8 cellular contexts compared by ENCODE assay signal in the genomic region with DNA sequence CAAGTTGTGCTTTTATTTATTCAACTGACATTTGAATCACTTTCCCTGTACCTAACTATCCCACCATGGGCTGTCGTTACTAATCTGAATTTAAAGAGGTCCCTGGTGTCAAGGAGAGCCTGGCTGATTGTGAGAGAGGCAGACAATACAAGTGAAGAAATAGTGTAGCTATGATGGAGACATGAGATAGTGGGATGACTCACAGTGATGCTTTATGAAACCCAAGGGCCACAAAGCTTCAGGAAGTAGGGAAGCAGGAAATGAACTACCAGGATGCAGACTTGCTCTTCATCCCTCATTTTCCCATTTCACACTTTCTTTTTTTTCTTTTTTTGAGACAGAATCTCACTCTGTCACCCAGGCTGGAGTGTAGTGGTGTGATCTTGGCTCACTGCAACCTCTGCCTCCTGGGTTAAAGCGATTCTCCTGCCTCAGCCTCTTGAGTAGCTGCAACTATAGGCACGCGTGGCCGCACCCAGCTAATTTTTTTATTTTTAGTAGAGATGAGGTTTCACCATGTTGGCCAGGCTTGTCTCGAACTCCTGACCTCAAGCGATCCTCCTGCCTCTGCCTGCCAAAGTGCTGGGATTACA. TPM values are rescaled to one million over a fixed set of nuclear protein-coding genes. Genes with fewer than 3 reads are reported as not detected.
DNase-seq lines count a peak whose midpoint lies in the region; ATAC-seq and TF ChIP-seq lines count a peak whose summit lies in the region.
"Not testable (repeated sequence)": the region's sequence is repeated elsewhere in the genome, so short reads cannot be mapped to it uniquely, and the experiment has no call there.

No MANE protein-coding gene starts in this region.

- CTCF ChIA-PET in naive thymus-derived CD4-positive, alpha-beta T cell (lab: Charles Lee): not testable (repeated sequence)

- DNase-seq in AG20443 (ENCODE audit: low spot score) (peak; percentile 68), H4 (ENCODE audit: low spot score) (peak; percentile 43), NCI-H460 (ENCODE audit: extremely low read depth, low read depth) (peak; percentile 31), choroid plexus epithelial cell (ENCODE audit: low read depth) (peak; percentile 63)
- peak; percentile 72 for DNase-seq in activated CD4-positive, alpha-beta T cell treated with anti-CD3 and anti-CD28 coated beads, Interleukin-2, amount 10 ng/mL, durations not matched to agents 24 days and 14 days
- not testable (repeated sequence) for DNase-seq in naive thymus-derived CD4-positive, alpha-beta T cell

- H3K27ac Mint-ChIP-seq in activated CD4-positive, alpha-beta T cell treated with anti-CD3 and anti-CD28 coated beads, Interleukin-2, amount 10 ng/mL, durations not matched to agents 24 days and 14 days: peak overlapping the region; percentile 84
- H3K27ac Mint-ChIP-seq in naive thymus-derived CD4-positive, alpha-beta T cell: peak overlapping the region in 8 of 9 donors; percentile 9 to 71 (median 40)

- not testable (repeated sequence) for TF ChIP-seq CTCF in choroid plexus epithelial cell (conservative IDR thresholded peaks at IDR 0.05; ENCODE audit: low read depth, low read length)

- POLR2A ChIA-PET in naive thymus-derived CD4-positive, alpha-beta T cell (lab: Charles Lee): not testable (repeated sequence)

- not testable (repeated sequence) for H3K9me3 ChIP-seq in naive thymus-derived CD4-positive, alpha-beta T cell (ENCODE audit: control insufficient read depth in 2 of 3, low read length in 3 of 3)

- not testable (repeated sequence) for H3K4me3 ChIP-seq in choroid plexus epithelial cell (ENCODE audit: low read depth, low read length); naive thymus-derived CD4-positive, alpha-beta T cell (ENCODE audit: low read length)

- H3K27ac ChIP-seq in naive thymus-derived CD4-positive, alpha-beta T cell (ENCODE audit: low read depth, low read length): not testable (repeated sequence)

- not testable (repeated sequence) for H3K9me3 Mint-ChIP-seq in activated CD4-positive, alpha-beta T cell treated with anti-CD3 and anti-CD28 coated beads, Interleukin-2, amount 10 ng/mL, durations not matched to agents 24 days and 14 days; naive thymus-derived CD4-positive, alpha-beta T cell

- H3K27me3 Mint-ChIP-seq in activated CD4-positive, alpha-beta T cell treated with anti-CD3 and anti-CD28 coated beads, Interleukin-2, amount 10 ng/mL, durations not matched to agents 24 days and 14 days; naive thymus-derived CD4-positive, alpha-beta T cell: not testable (repeated sequence)

- not testable (repeated sequence) for H3K36me3 ChIP-seq in naive thymus-derived CD4-positive, alpha-beta T cell (ENCODE audit: control insufficient read depth in 2 of 3, insufficient read depth in 3 of 3, low read length in 3 of 3)

- intact Hi-C loops in activated CD4-positive, alpha-beta T cell treated with anti-CD3 and anti-CD28 coated beads, Interleukin-2, amount 10 ng/mL, durations not matched to agents 24 days and 14 days (cut with micrococcal nuclease): loop anchor here (2.0 kb wide), 1 partner anchor 15 kb away; no protein-coding TSS in a partner anchor
- intact Hi-C loops in naive thymus-derived CD4-positive, alpha-beta T cell (cut with micrococcal nuclease): not testable (repeated sequence)

- H3K4me1 Mint-ChIP-seq in activated CD4-positive, alpha-beta T cell treated with anti-CD3 and anti-CD28 coated beads, Interleukin-2, amount 10 ng/mL, durations not matched to agents 24 days and 14 days: peaks cover 72% of the 10 kb centered on the region
- H3K4me1 Mint-ChIP-seq in naive thymus-derived CD4-positive, alpha-beta T cell: peaks cover 7 to 85% (median 41%) of the 10 kb centered on the region in 7 donors

- H3K27me3 ChIP-seq in naive thymus-derived CD4-positive, alpha-beta T cell (ENCODE audit: control insufficient read depth in 2 of 2, insufficient read depth in 2 of 2, low read length in 2 of 2): not testable (repeated sequence)

- peak overlapping the region; percentile 61 for H3K4me3 Mint-ChIP-seq in activated CD4-positive, alpha-beta T cell treated with anti-CD3 and anti-CD28 coated beads, Interleukin-2, amount 10 ng/mL, durations not matched to agents 24 days and 14 days
- H3K4me3 Mint-ChIP-seq in naive thymus-derived CD4-positive, alpha-beta T cell: peak overlapping the region in 2 of 10 donors; percentile 31 to 55

- H3K4me1 ChIP-seq in naive thymus-derived CD4-positive, alpha-beta T cell (ENCODE audit: control insufficient read depth in 2 of 2, insufficient read depth in 2 of 2, low read length in 2 of 2): peaks cover 6 to 19% of the 10 kb centered on the region in 2 donors

- ATAC-seq in GM18867 (IDR thresholded peaks at IDR 0.05; ENCODE audit: unreplicated experiment) (peak; percentile 18), HG03354 (IDR thresholded peaks at IDR 0.05; ENCODE audit: poor library complexity, severe bottlenecking, unreplicated experiment) (peak; percentile 34)
- peak; percentile 46 for ATAC-seq in naive thymus-derived CD4-positive, alpha-beta T cell

- peaks cover 30% of the 10 kb centered on the region for H3K36me3 Mint-ChIP-seq in activated CD4-positive, alpha-beta T cell treated with anti-CD3 and anti-CD28 coated beads, Interleukin-2, amount 10 ng/mL, durations not matched to agents 24 days and 14 days (ENCODE audit: low read depth)
- H3K36me3 Mint-ChIP-seq in naive thymus-derived CD4-positive, alpha-beta T cell: peaks cover 3 to 44% (median 10%) of the 10 kb centered on the region in 5 donors

RNA-seq across cellular contexts. Expression of a gene that starts 47.8 kb away (rescaled TPM):
- total RNA-seq in H4 (2014; rRNA removed; shearing (Covaris generic)): 536 and 602 TPM in 2 replicates
- 657 and 687 TPM in 2 replicates for total RNA-seq in NCI-H460 (2014; rRNA removed; shearing (Covaris generic))
- polyA plus RNA-seq in NCI-H460 (2014; cell fraction: nucleus; rRNA removed): 197 and 225 TPM in 2 replicates
- 403 and 404 TPM in 2 replicates for total RNA-seq in activated CD4-positive, alpha-beta T cell treated with anti-CD3 and anti-CD28 coated beads, Interleukin-2, amount 10 ng/mL, durations not matched to agents 24 days and 14 days
- total RNA-seq in naive thymus-derived CD4-positive, alpha-beta T cell: 100 to 1,000 TPM; 187 to 388 (median 285) TPM
- 100 to 1,000 TPM; 383 to 571 TPM for polyA plus RNA-seq in naive thymus-derived CD4-positive, alpha-beta T cell
